In the genomic region with DNA sequence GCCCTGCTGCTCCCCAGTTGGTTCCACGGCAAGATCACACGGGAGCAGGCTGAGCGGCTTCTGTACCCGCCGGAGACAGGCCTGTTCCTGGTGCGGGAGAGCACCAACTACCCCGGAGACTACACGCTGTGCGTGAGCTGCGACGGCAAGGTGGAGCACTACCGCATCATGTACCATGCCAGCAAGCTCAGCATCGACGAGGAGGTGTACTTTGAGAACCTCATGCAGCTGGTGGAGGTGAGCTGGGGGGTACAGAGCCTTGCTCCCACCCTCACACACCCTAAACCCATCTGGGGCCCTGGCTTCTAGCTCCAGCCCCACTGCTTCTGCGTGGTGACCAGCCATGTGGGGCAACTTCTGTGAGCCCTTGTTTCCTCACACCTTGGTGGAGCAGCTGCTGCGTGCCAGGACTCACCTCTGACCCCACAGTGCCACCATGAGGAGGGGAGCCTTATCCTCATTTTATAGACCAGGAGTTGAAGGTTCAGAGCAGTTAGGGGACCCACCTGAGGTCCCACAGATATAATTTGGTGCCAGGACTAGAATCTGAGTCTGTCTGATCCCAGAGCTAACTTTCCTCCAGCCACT, we compare ENCODE assay signal across 11 cellular contexts. TPM values are rescaled to one million over a fixed set of nuclear protein-coding genes. Genes with fewer than 3 reads are reported as not detected.
A peak's percentile ranks its signal among the peaks of the same experiment; 100 is the strongest.
DNase-seq lines count a peak whose midpoint lies in the region; ATAC-seq and TF ChIP-seq lines count a peak whose summit lies in the region.
"Had no signal": no experiment of that assay in that cellular context is flagged by ENCODE, and none has a peak within 500 bp of the region (broad histone marks: within the 10 kb centered on the region; RNA-seq: fewer than 3 reads in every experiment).

No MANE protein-coding gene starts in this region.

- H3K27me3 ChIP-seq in cardiac muscle cell (no peaks in the 10 kb centered on the region), thymus (ENCODE audit: control insufficient read depth, insufficient read depth) (no peaks in the 10 kb centered on the region), BE2C (no peaks in the 10 kb centered on the region)
- no peaks in the 10 kb centered on the region for H3K27me3 ChIP-seq in effector memory CD4-positive, alpha-beta T cell (replicated peaks; ENCODE audit: control insufficient read depth, insufficient read depth, low read length, poor library complexity, severe bottlenecking)

- peak overlapping the region; percentile 19 for H3K27ac ChIP-seq in cardiac muscle cell
- peak overlapping the region; percentile 90 for H3K27ac ChIP-seq in effector memory CD4-positive, alpha-beta T cell (ENCODE audit: insufficient read depth, low read length, poor library complexity, severe bottlenecking)
- peak overlapping the region; percentile 32 for H3K27ac ChIP-seq in thymus (ENCODE audit: low read depth)

- TF ChIP-seq CTCF in cardiac muscle cell (IDR thresholded peaks at IDR 0.05; ENCODE audit: low read depth, low read length) (no peak), BE2C (IDR thresholded peaks at IDR 0.05; ENCODE audit: low read depth, low read length) (no peak)

- WGBS in thymus, result 93% methylated on average over 16 of the region's 16 CpGs

- H3K36me3 ChIP-seq in cardiac muscle cell, result peaks cover 23% of the 10 kb centered on the region
- peaks cover 70% of the 10 kb centered on the region for H3K36me3 ChIP-seq in effector memory CD4-positive, alpha-beta T cell (ENCODE audit: control insufficient read depth, insufficient read depth, low read length)
- H3K36me3 ChIP-seq in thymus (ENCODE audit: control insufficient read depth, insufficient read depth), result peaks cover 67% of the 10 kb centered on the region
- H3K36me3 ChIP-seq in BE2C, result peaks cover 62% of the 10 kb centered on the region

- no peak for ATAC-seq in Right ventricle myocardium inferior

- no peaks in the 10 kb centered on the region for H3K4me1 ChIP-seq in cardiac muscle cell (ENCODE audit: low read depth)
- peaks cover 56% of the 10 kb centered on the region for H3K4me1 ChIP-seq in effector memory CD4-positive, alpha-beta T cell (ENCODE audit: control insufficient read depth, insufficient read depth, low read length, poor library complexity, severe bottlenecking)
- H3K4me1 ChIP-seq in thymus (ENCODE audit: control insufficient read depth, insufficient read depth, low read length), result no peaks in the 10 kb centered on the region
- no peaks in the 10 kb centered on the region for H3K4me1 ChIP-seq in BE2C
- H3K4me1 ChIP-seq: Caco-2 had no signal

- no peaks in the 10 kb centered on the region for H3K9me3 ChIP-seq in cardiac muscle cell (ENCODE audit: low read depth)
- H3K9me3 ChIP-seq in effector memory CD4-positive, alpha-beta T cell (ENCODE audit: control insufficient read depth, low read length), result no peaks in the 10 kb centered on the region
- H3K9me3 ChIP-seq in thymus (ENCODE audit: control insufficient read depth), result no peaks in the 10 kb centered on the region
- no peaks in the 10 kb centered on the region for H3K9me3 ChIP-seq in BE2C
- H3K9me3 ChIP-seq: Caco-2 had no signal

- DNase-seq in cardiac muscle cell (ENCODE audit: low read depth in 1 of 2, low spot score in 1 of 2), result no peak
- DNase-seq in Right ventricle myocardium inferior (ENCODE audit: missing footprints), result no peak
- DNase-seq in NOMO-1 treated with dmso at 0.1 percent for 144 hours (lab: John Stamatoyannopoulos, UW; ENCODE audit: unreplicated experiment), result peak; percentile 27
- no peak for DNase-seq in effector memory CD4-positive, alpha-beta T cell
- DNase-seq in BE2C, result no peak
- no peak for DNase-seq in AG08396 (ENCODE audit: low spot score)
- DNase-seq in kidney glomerular epithelial cell (lab: John Stamatoyannopoulos, UW), result no peak

- H3K4me3 ChIP-seq in cardiac muscle cell (no peak overlapping the region), thymus (ENCODE audit: low read length) (no peak overlapping the region), BE2C (ENCODE audit: low read depth, low read length) (no peak overlapping the region)
- H3K4me3 ChIP-seq in effector memory CD4-positive, alpha-beta T cell (ENCODE audit: insufficient read depth, low read depth, low read length, poor library complexity, severe bottlenecking), result no peak overlapping the region

- intact Hi-C loops in Right ventricle myocardium inferior (cut with DNase I), result loop anchor here (2.0 kb wide), 1 partner anchor 29 kb away; no protein-coding TSS in a partner anchor

RNA-seq across cellular contexts. Expression of a gene that starts 13.3 kb away (rescaled TPM):
- total RNA-seq in cardiac muscle cell (not detected in 2 replicates), Right ventricle myocardium inferior (21.9 TPM)
- polyA plus RNA-seq in cardiac muscle cell (not detected in 2 replicates), thymus (0.41 TPM)
- polyA plus RNA-seq in BE2C (2012; ENCODE audit: insufficient read depth, insufficient read length, low read depth), result 0.73 TPM
- total RNA-seq: Caco-2, kidney, M059J had no signal

RNA-seq across cellular contexts. Expression of a gene that starts 17.5 kb away (rescaled TPM):
- 42.4 and 43.1 TPM in 2 replicates for total RNA-seq in cardiac muscle cell
- polyA plus RNA-seq in cardiac muscle cell, result 26.2 and 30.3 TPM in 2 replicates
- 41.8 TPM for total RNA-seq in Right ventricle myocardium inferior
- polyA plus RNA-seq in thymus, result 94.4 TPM
- 311 TPM for polyA plus RNA-seq in BE2C (2012; ENCODE audit: insufficient read depth, insufficient read length, low read depth)

RNA-seq across cellular contexts. Expression of a gene that starts 27.1 kb away (rescaled TPM):
- total RNA-seq in cardiac muscle cell (not detected in 2 replicates), Right ventricle myocardium inferior (2.8 TPM)
- polyA plus RNA-seq in cardiac muscle cell (not detected in 2 replicates), thymus (1.1 TPM)
- polyA plus RNA-seq in BE2C (2012; ENCODE audit: insufficient read depth, insufficient read length, low read depth), result not detected
- total RNA-seq: Caco-2, kidney, M059J had no signal

RNA-seq across cellular contexts. Expression of a gene that starts 43.6 kb away (rescaled TPM):
- total RNA-seq in cardiac muscle cell (39.5 and 52.4 TPM in 2 replicates), Right ventricle myocardium inferior (42.3 TPM)
- polyA plus RNA-seq in cardiac muscle cell (40.0 and 54.6 TPM in 2 replicates), thymus (59.4 TPM)
- 152 TPM for polyA plus RNA-seq in BE2C (2012; ENCODE audit: insufficient read depth, insufficient read length, low read depth)

RNA-seq across cellular contexts. Expression of a gene that starts 50.7 kb away (rescaled TPM):
- not detected in 2 replicates for total RNA-seq in cardiac muscle cell
- polyA plus RNA-seq in cardiac muscle cell, result not detected in 2 replicates
- not detected for total RNA-seq in Right ventricle myocardium inferior
- 0.05 TPM for polyA plus RNA-seq in thymus
- not detected for polyA plus RNA-seq in BE2C (2012; ENCODE audit: insufficient read depth, insufficient read length, low read depth)
- total RNA-seq: Caco-2, kidney, M059J had no signal

Comparison
In these comparisons a context has a peak if more than half of its experiments do, and no peak if none do; other contexts are left out.
1. RNA of a gene that starts 13.3 kb away (total RNA-seq): 21.9 TPM in Right ventricle myocardium inferior (single experiment); not detected in cardiac muscle cell; every median in the first group is over 10 times any median in the second.
2. H3K27ac ChIP-seq: peak in every context shown above with its lines; median percentile 90 in effector memory CD4-positive, alpha-beta T cell; 32 in thymus; 19 in cardiac muscle cell.